In genomic region chr1:117060441-117061317, GRCh38 we compare ENCODE assay signal across 8 cellular contexts. TPM values are rescaled to one million over a fixed set of nuclear protein-coding genes. Genes with fewer than 3 reads are reported as not detected.
DNase-seq lines count a peak whose midpoint lies in the region; ATAC-seq and TF ChIP-seq lines count a peak whose summit lies in the region.

No MANE protein-coding gene starts in this region.

- no peaks in the 10 kb centered on the region for H3K27me3 ChIP-seq in ACC112 (ENCODE audit: insufficient read depth, low read length)
- no peaks in the 10 kb centered on the region for H3K27me3 ChIP-seq in subcutaneous abdominal adipose tissue (ENCODE audit: control insufficient read depth in 5 of 5, insufficient read depth in 4 of 5, low read length in 5 of 5)

- H3K9ac ChIP-seq in subcutaneous abdominal adipose tissue (ENCODE audit: low read length in 5 of 5) = peak overlapping the region in 4 of 5 donors; percentile 60 to 85 (median 81)

- H3K79me2 ChIP-seq in ACC112 (ENCODE audit: control insufficient read depth, insufficient read depth, low read length, unreplicated experiment) = peaks cover 6% of the 10 kb centered on the region

- peak overlapping the region; percentile 88 for H3K4me3 ChIP-seq in ACC112 (ENCODE audit: low read depth, low read length)
- H3K4me3 ChIP-seq in subcutaneous abdominal adipose tissue (ENCODE audit: low read depth in 1 of 5, low read length in 5 of 5) = peak overlapping the region; percentile 87 to 97 (median 92)

- in situ Hi-C loops in T47D (cut with HindIII; ENCODE audit: low pct_unique_long_range_greater_than_20kb, low sequenced_read_pairs) = no loop called here

- H2AFZ ChIP-seq in ACC112 (ENCODE audit: low read length, unreplicated experiment) = peak overlapping the region; percentile 93

- TF ChIP-seq CTCF in HFFc6 (IDR thresholded peaks at IDR 0.05) = no peak

- H3K9me3 ChIP-seq in subcutaneous abdominal adipose tissue (ENCODE audit: control insufficient read depth in 5 of 5, low read length in 5 of 5) = no peaks in the 10 kb centered on the region

- H3K27me3 Mint-ChIP-seq in HFFc6 (ENCODE audit: insufficient read depth) = no peaks in the 10 kb centered on the region

- peaks cover 30% of the 10 kb centered on the region for H3K4me1 ChIP-seq in ACC112 (ENCODE audit: control insufficient read depth, insufficient read depth, low read length, unreplicated experiment)
- peaks cover 3 to 19% (median 13%) of the 10 kb centered on the region in 5 donors for H3K4me1 ChIP-seq in subcutaneous abdominal adipose tissue (ENCODE audit: control insufficient read depth in 5 of 5, insufficient read depth in 5 of 5, low read length in 5 of 5)

- H3K9me3 Mint-ChIP-seq in HFFc6 = no peaks in the 10 kb centered on the region

- H3K36me3 ChIP-seq in ACC112 (ENCODE audit: insufficient read depth, low read length) (no peaks in the 10 kb centered on the region), subcutaneous abdominal adipose tissue (ENCODE audit: control insufficient read depth in 5 of 5, insufficient read depth in 5 of 5, low read length in 5 of 5) (peaks cover 0 to 5% (median 0%) of the 10 kb centered on the region in 5 donors)

- H3K27ac ChIP-seq in ACC112 (ENCODE audit: low read depth, low read length) (peak overlapping the region; percentile 64), subcutaneous abdominal adipose tissue (ENCODE audit: low read depth, low read length) (peak overlapping the region; percentile 60)

- no peaks in the 10 kb centered on the region for H3K36me3 Mint-ChIP-seq in HFFc6 (ENCODE audit: low read depth)

- no peak for ATAC-seq in HG03457 (IDR thresholded peaks at IDR 0.05; ENCODE audit: unreplicated experiment)

- H3K27ac Mint-ChIP-seq in HFFc6 = no peak overlapping the region; the same call in 1 of the 2 replicates

- H3K4me3 Mint-ChIP-seq in HFFc6 = no peak overlapping the region

- peaks cover 31% of the 10 kb centered on the region for H3K4me1 Mint-ChIP-seq in HFFc6 (ENCODE audit: low read depth)

- DNase-seq in ELF-1 (ENCODE audit: low read depth, low spot score) (peak; percentile 75), HFFc6 (peak; percentile 13), NCI-H345 (lab: John Stamatoyannopoulos, UW) (peak; percentile 37), T47D (ENCODE audit: low read depth in 1 of 2, low spot score in 1 of 2) (peak; percentile 35 to 79), kidney tubule cell (ENCODE audit: low spot score) (peak; percentile 67)

RNA-seq across cellular contexts. Expression of gene TTF2, which starts 0.6 kb away (rescaled TPM):
- total RNA-seq in HFFc6 (2021; fragmentation: NEBNext Ultra II Directional; extraction: Animal tissue kit (Norgen Biotek cat#: 25700)) = 10 to 100 TPM; 18.7 to 28.6 (median 24.2) TPM

RNA-seq across cellular contexts. Expression of gene CD101, which starts 59.1 kb away (rescaled TPM):
- total RNA-seq in HFFc6 (2021; fragmentation: NEBNext Ultra II Directional; extraction: Animal tissue kit (Norgen Biotek cat#: 25700)) = not detected

Comparison
In these comparisons a context has a peak if more than half of its experiments do, and no peak if none do; other contexts are left out.
1. DNase-seq: peak in every context shown above with its lines; median percentile 75 in ELF-1; 67 in kidney tubule cell; 57 in T47D; 37 in NCI-H345; 13 in HFFc6.